20 cellular contexts compared by ENCODE assay signal in genomic region chr10:100140070-100140469, GRCh38.
"Had no signal": no experiment of that assay in that cellular context is flagged by ENCODE, and none has a peak within 500 bp of the region (broad histone marks: within the 10 kb centered on the region; RNA-seq: fewer than 3 reads in every experiment).

No MANE protein-coding gene starts in this region.

- H3K9me3 ChIP-seq: MG63, SJSA1 had no signal

- H3K4me3 ChIP-seq: MG63, SJSA1 had no signal

- FAIRE-seq: RCC 7860 had no signal

- DNase-seq: KBM-7, MG63, NCI-H1092, NCI-H1105 treated with DMSO at 0.1 percent for 48 hours, NCI-H1417 treated with DMSO at 0.1 percent for 48 hours, NCI-H146, NCI-H1694 treated with DMSO at 0.1 percent for 48 hours, NCI-H1930, NCI-H2081, NCI-H2107, NCI-H226, NCI-H510A, NCI-H524 treated with DMSO at 0.1 percent for 48 hours, NCI-H69, NCI-H774, Right ventricle myocardium superior, RPMI8226, SIG-M5 had no signal

- H3K36me3 ChIP-seq: MG63, SJSA1 had no signal

- H3K4me1 ChIP-seq: SJSA1 had no signal

- H3K27ac ChIP-seq: SJSA1 had no signal
